Comparison of ENCODE assay signal across 10 cellular contexts in the genomic region with DNA sequence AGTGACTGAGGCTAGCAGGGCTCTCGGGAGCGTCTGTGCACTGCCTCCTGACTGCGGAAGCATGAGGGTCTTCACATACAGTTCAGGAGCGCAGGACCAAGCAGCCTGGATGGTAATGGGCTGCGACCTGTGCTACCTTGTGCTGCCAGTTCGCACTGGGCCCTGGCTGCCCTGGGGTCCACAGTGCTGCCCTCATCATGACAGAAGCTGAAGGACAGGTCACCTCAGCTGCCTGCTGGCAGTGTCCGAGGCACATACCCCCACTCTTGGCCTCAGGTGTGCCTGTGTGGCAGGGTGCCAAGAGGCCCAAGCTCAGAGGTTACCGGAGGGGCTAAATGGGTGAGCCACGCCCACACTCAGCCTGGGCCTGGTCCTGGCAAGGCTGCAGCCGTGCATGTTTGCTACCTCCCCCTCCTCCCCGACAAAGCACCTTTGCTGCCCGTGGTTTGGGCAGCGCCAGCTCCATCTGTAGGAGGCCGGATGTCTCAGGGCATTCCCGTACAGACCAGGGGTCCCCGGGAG. TPM values are rescaled to one million over a fixed set of nuclear protein-coding genes. Genes with fewer than 3 reads are reported as not detected.
DNase-seq lines count a peak whose midpoint lies in the region; TF ChIP-seq lines count a peak whose summit lies in the region.
"Had no signal": no experiment of that assay in that cellular context is flagged by ENCODE, and none has a peak within 500 bp of the region (broad histone marks: within the 10 kb centered on the region; RNA-seq: fewer than 3 reads in every experiment).

No MANE protein-coding gene starts in this region.

- H3K27me3 ChIP-seq in OCI-LY3 (ENCODE audit: low read depth, low read length) = no peaks in the 10 kb centered on the region
- no peaks in the 10 kb centered on the region for H3K27me3 ChIP-seq in thyroid gland
- H3K27me3 ChIP-seq: transverse colon had no signal

- no peaks in the 10 kb centered on the region for H3K9me3 Mint-ChIP-seq in activated T-cell treated with anti-CD3 and anti-CD28 coated beads, Interleukin-2, amount 50 U/mL, for 24 hours
- H3K9me3 Mint-ChIP-seq in glutamatergic neuron (ENCODE audit: unreplicated experiment) = peaks cover 8% of the 10 kb centered on the region

- WGBS in thyroid gland, 2 donors = 69 to 70% methylated on average over 10 to 12 of the region's 16 CpGs

- H3K4me1 ChIP-seq in OCI-LY3 (ENCODE audit: low read length) = peaks cover 55% of the 10 kb centered on the region
- peaks cover 26 to 41% of the 10 kb centered on the region in 2 donors for H3K4me1 ChIP-seq in thyroid gland

- peak overlapping the region; percentile 98 for H3K4me2 ChIP-seq in OCI-LY3 (ENCODE audit: low read length)

- peaks cover 14% of the 10 kb centered on the region for H4K20me1 ChIP-seq in OCI-LY3 (ENCODE audit: insufficient read depth, low read length)

- H3K4me1 Mint-ChIP-seq in activated T-cell treated with anti-CD3 and anti-CD28 coated beads, Interleukin-2, amount 50 U/mL, for 24 hours (ENCODE audit: low read depth) = peaks cover 43% of the 10 kb centered on the region
- peaks cover 7% of the 10 kb centered on the region for H3K4me1 Mint-ChIP-seq in glutamatergic neuron (ENCODE audit: low read depth, unreplicated experiment)

- H3K4me3 Mint-ChIP-seq in activated T-cell treated with anti-CD3 and anti-CD28 coated beads, Interleukin-2, amount 50 U/mL, for 24 hours = no peak overlapping the region
- H3K4me3 Mint-ChIP-seq in glutamatergic neuron (ENCODE audit: unreplicated experiment) = peak overlapping the region; percentile 25

- H2AFZ ChIP-seq in OCI-LY3 (ENCODE audit: low read depth, low read length) = no peak overlapping the region

- peaks cover 40% of the 10 kb centered on the region for H3K36me3 Mint-ChIP-seq in activated T-cell treated with anti-CD3 and anti-CD28 coated beads, Interleukin-2, amount 50 U/mL, for 24 hours (ENCODE audit: low read depth)
- H3K36me3 Mint-ChIP-seq in glutamatergic neuron (ENCODE audit: unreplicated experiment) = peaks cover 6% of the 10 kb centered on the region

- H3K36me3 ChIP-seq in OCI-LY3 (replicated peaks; ENCODE audit: low read depth, low read length) (peaks cover 39% of the 10 kb centered on the region), thyroid gland (peaks cover 6 to 7% of the 10 kb centered on the region in 2 donors)
- H3K36me3 ChIP-seq: transverse colon had no signal

- no peak for TF ChIP-seq POLR2A in thyroid gland (IDR thresholded peaks at IDR 0.05)

- H3K27ac ChIP-seq in OCI-LY3 (ENCODE audit: low read length) (peak overlapping the region; percentile 90), thyroid gland (no peak overlapping the region)

- H3K27ac Mint-ChIP-seq in activated T-cell treated with anti-CD3 and anti-CD28 coated beads, Interleukin-2, amount 50 U/mL, for 24 hours = peak overlapping the region; percentile 44
- peak overlapping the region; percentile 72 for H3K27ac Mint-ChIP-seq in glutamatergic neuron (ENCODE audit: unreplicated experiment)

- no peak for TF ChIP-seq CTCF in OCI-LY3 (IDR thresholded peaks at IDR 0.05; ENCODE audit: low read depth, low read length)
- TF ChIP-seq CTCF in glutamatergic neuron (IDR thresholded peaks at IDR 0.05; ENCODE audit: partially characterized antibody, unreplicated experiment) = peak; percentile 40
- TF ChIP-seq CTCF in thyroid gland (IDR thresholded peaks at IDR 0.05) = peak in 1 of 6 experiments; percentile 10

- intact Hi-C loops in thyroid gland (cut with DNase I) = loop anchor here (10.0 kb wide), 1 partner anchor 374 kb away; the partner anchor contains the start of genes C1orf35 and MRPL55

- peak overlapping the region; percentile 26; the same call in 1 of the 2 replicates for H3K4me3 ChIP-seq in OCI-LY3 (ENCODE audit: low read length)
- H3K4me3 ChIP-seq in thyroid gland (replicated peaks in 1 of 3) = no peak overlapping the region
- H3K4me3 ChIP-seq: transverse colon had no signal

- H3K79me2 ChIP-seq in OCI-LY3 (ENCODE audit: low read length) = peaks cover 65% of the 10 kb centered on the region

- no peaks in the 10 kb centered on the region for H3K27me3 Mint-ChIP-seq in activated T-cell treated with anti-CD3 and anti-CD28 coated beads, Interleukin-2, amount 50 U/mL, for 24 hours
- H3K27me3 Mint-ChIP-seq in glutamatergic neuron (ENCODE audit: unreplicated experiment) = peaks cover 10% of the 10 kb centered on the region

- 0 out of 2 replicates have a peak overlapping the region, but pooled peaks have one; percentile 4 for H3K9ac ChIP-seq in OCI-LY3 (ENCODE audit: low read length)

- DNase-seq in activated T-cell treated with anti-CD3 and anti-CD28 coated beads, Interleukin-2, amount 50 U/mL, for 24 hours = no peak
- no peak for DNase-seq in activated T-cell treated with anti-CD3 and anti-CD28 coated beads, Interleukin-2, amount 50 U/mL, for 1 hour
- DNase-seq in glutamatergic neuron (no peak), thyroid gland (peak; percentile 24 to 39), NCI-H1436 (lab: John Stamatoyannopoulos, UW) (no peak), middle frontal gyrus (ENCODE audit: extremely low spot score, low spot score) (no peak), inferior parietal cortex (ENCODE audit: extremely low spot score) (no peak)
- DNase-seq: T-helper 9 cell had no signal

- H3K9me3 ChIP-seq in OCI-LY3 (ENCODE audit: insufficient read depth, low read length) (peaks cover 4% of the 10 kb centered on the region; the same call in 1 of the 2 replicates), thyroid gland (no peaks in the 10 kb centered on the region)
- H3K9me3 ChIP-seq: transverse colon had no signal

RNA-seq across cellular contexts. Expression of gene JMJD4, which starts 4.4 kb away (rescaled TPM):
- 26.6 TPM for total RNA-seq in glutamatergic neuron (ENCODE audit: unreplicated experiment)
- total RNA-seq in thyroid gland = 10 to 100 TPM; 20.6 to 31.7 (median 28.8) TPM

RNA-seq across cellular contexts. Expression of gene SNAP47, which starts 4.5 kb away (rescaled TPM):
- 34.0 TPM for total RNA-seq in glutamatergic neuron (ENCODE audit: unreplicated experiment)
- total RNA-seq in thyroid gland = 10 to 100 TPM; 50.4 to 72.6 (median 65.0) TPM

Comparison
In these comparisons a context has a peak if more than half of its experiments do, and no peak if none do; other contexts are left out.
1. DNase-seq: peak in thyroid gland (2 of 2); none in activated T-cell treated with anti-CD3 and anti-CD28 coated beads, Interleukin-2, amount 50 U/mL, for 24 hours (single experiment), activated T-cell treated with anti-CD3 and anti-CD28 coated beads, Interleukin-2, amount 50 U/mL, for 1 hour (single experiment), glutamatergic neuron (single experiment), NCI-H1436 (single experiment), middle frontal gyrus (single experiment) and inferior parietal cortex (single experiment).